Comparison of ENCODE assay signal across 8 cellular contexts in genomic region chr11:58579192-58580129, GRCh38. TPM values are rescaled to one million over a fixed set of nuclear protein-coding genes. Genes with fewer than 3 reads are reported as not detected.
DNase-seq lines count a peak whose midpoint lies in the region; ATAC-seq and TF ChIP-seq lines count a peak whose summit lies in the region.

No MANE protein-coding gene starts in this region.

- H3K27me3 ChIP-seq in BLaER1 treated with 17β-estradiol and CSF1 and Interleukin-3, amounts not matched to agents 10 nM and 100 nM, result no peaks in the 10 kb centered on the region
- H3K27me3 ChIP-seq in left lung, result no peaks in the 10 kb centered on the region

- TF ChIP-seq CTCF in left lung (IDR thresholded peaks at IDR 0.05), result peak; percentile 45 to 79

- peak overlapping the region; percentile 98 to 100 (median 100) for H3K27ac ChIP-seq in BLaER1 treated with 17β-estradiol and CSF1 and Interleukin-3, amounts not matched to agents 10 nM and 100 nM
- peak overlapping the region; percentile 99 to 100 for H3K27ac ChIP-seq in left lung

- H3K4me3 Mint-ChIP-seq in activated CD4-positive, alpha-beta T cell treated with anti-CD3 and anti-CD28 coated beads, Interleukin-2, amount 10 ng/mL, durations not matched to agents 7 days and 5 days, result peak overlapping the region; percentile 93

- CTCF ChIA-PET in activated CD4-positive, alpha-beta T cell treated with anti-CD3 and anti-CD28 coated beads, Interleukin-2, amount 10 ng/mL, durations not matched to agents 7 days and 5 days (lab: Charles Lee), result interaction anchor here (0.6 to 4.7 kb wide), 5 partner anchors 9 to 49 kb away, joined by 3 to 32 read pairs (median 3); no protein-coding TSS in a partner anchor

- intact Hi-C loops in left lung (cut with DNase I), result no loop called here

- H3K36me3 ChIP-seq in BLaER1 treated with 17β-estradiol and CSF1 and Interleukin-3, amounts not matched to agents 10 nM and 100 nM, result peaks cover under 1 to 22% (median 10%) of the 10 kb centered on the region in 11 experiments; a peak in 18 of 22 replicates
- no peaks in the 10 kb centered on the region for H3K36me3 ChIP-seq in left lung

- peaks cover 28% of the 10 kb centered on the region for H3K36me3 Mint-ChIP-seq in activated CD4-positive, alpha-beta T cell treated with anti-CD3 and anti-CD28 coated beads, Interleukin-2, amount 10 ng/mL, durations not matched to agents 7 days and 5 days (ENCODE audit: low read depth)

- POLR2A ChIA-PET in activated CD4-positive, alpha-beta T cell treated with anti-CD3 and anti-CD28 coated beads, Interleukin-2, amount 10 ng/mL, durations not matched to agents 7 days and 5 days (lab: Charles Lee), result no interaction called here

- DNase-seq in NCI-H526 (lab: John Stamatoyannopoulos, UW), result peak; percentile 80 to 94
- DNase-seq in activated CD4-positive, alpha-beta T cell treated with anti-CD3 and anti-CD28 coated beads, Interleukin-2, amount 10 ng/mL, durations not matched to agents 7 days and 5 days, result peak; percentile 92
- DNase-seq in cortex of kidney (lab: John Stamatoyannopoulos, UW), result peak; percentile 65
- DNase-seq in left lung, result peak; percentile 93 to 95
- DNase-seq in stimulated activated CD4-positive, alpha-beta T cell treated with anti-CD3 and anti-CD28 coated beads, Interleukin-2, amount 100 ng/mL, for 4 hours (ENCODE audit: low read depth), result peak; percentile 90

- H3K9ac ChIP-seq in BLaER1 treated with 17β-estradiol and CSF1 and Interleukin-3, amounts not matched to agents 10 nM and 100 nM, result peak overlapping the region; percentile 99 to 100 (median 100)

- peaks cover 37 to 68% (median 56%) of the 10 kb centered on the region in 10 experiments for H3K4me1 ChIP-seq in BLaER1 treated with 17β-estradiol and CSF1 and Interleukin-3, amounts not matched to agents 10 nM and 100 nM
- H3K4me1 ChIP-seq in left lung, result peaks cover 17 to 71% of the 10 kb centered on the region in 2 donors

- ATAC-seq in GM19324 (IDR thresholded peaks at IDR 0.05; ENCODE audit: low FRiP score, unreplicated experiment) (peak; percentile 42), HG03469 (IDR thresholded peaks at IDR 0.05; ENCODE audit: unreplicated experiment) (peak; percentile 22), left lung (peak; percentile 70)

- H3K4me3 ChIP-seq in BLaER1 treated with 17β-estradiol and CSF1 and Interleukin-3, amounts not matched to agents 10 nM and 100 nM, result peak overlapping the region; percentile 87 to 98 (median 96)
- H3K4me3 ChIP-seq in left lung, result peak overlapping the region; percentile 91 to 95

- H3K27me3 Mint-ChIP-seq in activated CD4-positive, alpha-beta T cell treated with anti-CD3 and anti-CD28 coated beads, Interleukin-2, amount 10 ng/mL, durations not matched to agents 7 days and 5 days, result no peaks in the 10 kb centered on the region

- H3K9me3 Mint-ChIP-seq in activated CD4-positive, alpha-beta T cell treated with anti-CD3 and anti-CD28 coated beads, Interleukin-2, amount 10 ng/mL, durations not matched to agents 7 days and 5 days, result no peaks in the 10 kb centered on the region

- peaks cover 27 to 47% (median 46%) of the 10 kb centered on the region in 11 experiments; a peak in 20 of 22 replicates for H4K20me1 ChIP-seq in BLaER1 treated with 17β-estradiol and CSF1 and Interleukin-3, amounts not matched to agents 10 nM and 100 nM

- H3K4me1 Mint-ChIP-seq in activated CD4-positive, alpha-beta T cell treated with anti-CD3 and anti-CD28 coated beads, Interleukin-2, amount 10 ng/mL, durations not matched to agents 7 days and 5 days, result peaks cover 53% of the 10 kb centered on the region

- H3K4me2 ChIP-seq in BLaER1 treated with 17β-estradiol and CSF1 and Interleukin-3, amounts not matched to agents 10 nM and 100 nM, result peak overlapping the region; percentile 80 to 95 (median 84)

- no peaks in the 10 kb centered on the region for H3K9me3 ChIP-seq in BLaER1 treated with 17β-estradiol and CSF1 and Interleukin-3, amounts not matched to agents 10 nM and 100 nM (replicated peaks in 1 of 11)
- no peaks in the 10 kb centered on the region for H3K9me3 ChIP-seq in left lung

- peak overlapping the region; percentile 99 for H3K27ac Mint-ChIP-seq in activated CD4-positive, alpha-beta T cell treated with anti-CD3 and anti-CD28 coated beads, Interleukin-2, amount 10 ng/mL, durations not matched to agents 7 days and 5 days

RNA-seq across cellular contexts. Expression of gene ZFP91, which starts 0.6 kb away (rescaled TPM):
- total RNA-seq in activated CD4-positive, alpha-beta T cell treated with anti-CD3 and anti-CD28 coated beads, Interleukin-2, amount 10 ng/mL, durations not matched to agents 7 days and 5 days, result 10 to 100 TPM; 48.8 to 60.9 TPM
- 10 to 100 TPM; 41.3 to 50.1 TPM for total RNA-seq in left lung

RNA-seq across cellular contexts. Expression of gene LPXN, which starts 3.8 kb away (rescaled TPM):
- 100 to 1,000 TPM; 148 to 208 TPM for total RNA-seq in activated CD4-positive, alpha-beta T cell treated with anti-CD3 and anti-CD28 coated beads, Interleukin-2, amount 10 ng/mL, durations not matched to agents 7 days and 5 days
- 10 to 100 TPM; 18.9 to 43.8 TPM for total RNA-seq in left lung

RNA-seq across cellular contexts. Expression of gene CNTF, which starts 43.0 kb away (rescaled TPM):
- 1 to 10 TPM; 2.9 to 3.7 TPM for total RNA-seq in activated CD4-positive, alpha-beta T cell treated with anti-CD3 and anti-CD28 coated beads, Interleukin-2, amount 10 ng/mL, durations not matched to agents 7 days and 5 days
- total RNA-seq in left lung, result 1 to 10 TPM in 1 of 2 donors, under 1 TPM in 1; 0.47 to 1.9 TPM

Comparison
In these comparisons a context has a peak if more than half of its experiments do, and no peak if none do; other contexts are left out.
1. Peak in every context shown above with its lines: DNase-seq, ATAC-seq, H3K4me3 ChIP-seq and H3K27ac ChIP-seq.